8 cellular contexts compared by ENCODE assay signal in the genomic region with DNA sequence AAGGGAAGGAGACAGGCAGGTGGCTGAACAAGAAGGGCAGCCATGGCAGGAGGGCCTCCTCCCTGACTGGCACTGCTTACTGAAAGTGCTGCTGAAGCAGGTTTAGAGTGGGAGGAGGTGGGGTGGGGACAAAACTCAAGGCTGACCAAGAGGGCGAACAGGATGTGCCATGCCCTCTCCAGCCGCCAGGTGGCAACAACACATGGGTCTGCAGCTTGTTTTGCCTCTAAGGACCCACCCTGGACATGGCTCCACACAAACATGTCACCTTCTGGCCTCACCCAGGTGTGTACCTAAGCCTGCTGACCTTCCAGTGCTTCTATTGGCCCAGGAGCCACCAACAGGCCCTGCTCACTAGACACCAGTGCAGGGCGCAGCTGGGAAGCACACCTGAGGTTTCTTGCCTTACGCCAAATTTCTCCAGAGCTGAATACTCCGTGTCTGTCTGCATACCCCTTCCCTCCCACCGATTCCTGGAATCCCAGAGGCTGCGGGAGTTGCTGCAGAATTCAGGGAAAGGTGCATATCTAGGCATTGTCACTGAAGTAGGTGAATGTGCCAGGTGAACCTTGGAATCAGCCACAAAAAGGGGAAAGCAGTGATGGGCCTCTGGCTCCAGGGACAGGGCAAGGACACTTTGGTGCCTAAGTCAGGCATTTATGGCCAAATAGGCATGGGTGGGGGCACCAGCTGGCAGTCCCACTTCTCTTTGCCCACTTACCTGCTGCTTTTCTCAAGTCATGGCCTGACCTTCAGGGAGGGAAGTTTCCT. TPM values are rescaled to one million over a fixed set of nuclear protein-coding genes. Genes with fewer than 3 reads are reported as not detected.
A peak's percentile ranks its signal among the peaks of the same experiment; 100 is the strongest.
DNase-seq lines count a peak whose midpoint lies in the region; ATAC-seq, FAIRE-seq and TF ChIP-seq lines count a peak whose summit lies in the region.

No MANE protein-coding gene starts in this region.

- ATAC-seq in HG02885 (IDR thresholded peaks at IDR 0.05; ENCODE audit: poor library complexity, unreplicated experiment) (peak; percentile 85), HG02571 (IDR thresholded peaks at IDR 0.05; ENCODE audit: unreplicated experiment) (no peak)

- peak; percentile 80 for FAIRE-seq in GM12892 (lab: Jason Lieb, UNC)

- peak; percentile 74 for DNase-seq in GM12892 (ENCODE audit: insufficient read length)
- peak; percentile 82 for DNase-seq in NCI-H2227 (lab: John Stamatoyannopoulos, UW; ENCODE audit: unreplicated experiment)
- DNase-seq in activated CD4-positive, alpha-beta T cell treated with anti-CD3 and anti-CD28 coated beads for 24 hours (ENCODE audit: low read depth in 2 of 2) = peak; percentile 44 to 61
- DNase-seq in kidney tubule cell (ENCODE audit: low spot score) = peak; percentile 76
- peak; percentile 63 for DNase-seq in stimulated activated CD4-positive, alpha-beta T cell treated with anti-CD3 and anti-CD28 coated beads, Interleukin-4, amount 100 ng/mL, for 1 hour

- no peak for TF ChIP-seq POLR2A in GM12892 (IDR thresholded peaks at IDR 0.05; ENCODE audit: low read depth, low read length)

- H3K27ac ChIP-seq in cingulate gyrus (ENCODE audit: low read depth, low read length) = peak overlapping the region; percentile 93

RNA-seq across cellular contexts. Expression of a gene that starts 5.3 kb away (rescaled TPM):
- polyA plus RNA-seq in GM12892 (2012; ENCODE audit: missing spikeins) = 2.4 TPM

RNA-seq across cellular contexts. Expression of a gene that starts 28.3 kb away (rescaled TPM):
- polyA plus RNA-seq in GM12892 (2012; ENCODE audit: missing spikeins) = 0.25 TPM

RNA-seq across cellular contexts. Expression of a gene that starts 29.2 kb away (rescaled TPM):
- polyA plus RNA-seq in GM12892 (2012; ENCODE audit: missing spikeins) = not detected
